ENCODE assay signal across 12 cellular contexts in genomic region chr10:122282909-122283308, GRCh38. TPM values are rescaled to one million over a fixed set of nuclear protein-coding genes. Genes with fewer than 3 reads are reported as not detected.
"Had no signal": no experiment of that assay in that cellular context is flagged by ENCODE, and none has a peak within 500 bp of the region (broad histone marks: within the 10 kb centered on the region; RNA-seq: fewer than 3 reads in every experiment).

No MANE protein-coding gene starts in this region.

- H3K27ac ChIP-seq: esophagus muscularis mucosa, left lung, ovary had no signal

- H3K27me3 ChIP-seq: esophagus muscularis mucosa, ovary had no signal

- DNase-seq: activated CD4-positive, alpha-beta T cell treated with anti-CD3 and anti-CD28 coated beads for 1 hour; activated CD4-positive, alpha-beta T cell treated with anti-CD3 and anti-CD28 coated beads, Interleukin-2, amount 50 U/mL, for 48 hours; activated CD8-positive, alpha-beta memory T cell treated with anti-CD3 and anti-CD28 coated beads, Interleukin-2, amount 10 ng/mL, durations not matched to agents 7 days and 5 days; activated gamma-delta T cell; activated naive CD8-positive, alpha-beta T cell treated with anti-CD3 and anti-CD28 coated beads for 36 hours; activated T-cell treated with anti-CD3 and anti-CD28 coated beads, Interleukin-2, amount 50 U/mL, for 24 hours; ovary; small intestine had no signal

- FAIRE-seq: small intestine had no signal

- ATAC-seq: activated CD8-positive, alpha-beta memory T cell treated with anti-CD3 and anti-CD28 coated beads, Interleukin-2, amount 10 ng/mL, durations not matched to agents 7 days and 5 days; left lung had no signal

- H3K9me3 ChIP-seq: esophagus muscularis mucosa, left lung, ovary had no signal

- H3K36me3 ChIP-seq: esophagus muscularis mucosa, left lung, ovary had no signal

- H3K4me3 ChIP-seq: esophagus muscularis mucosa, left lung, ovary had no signal

RNA-seq across cellular contexts. Expression of gene BTBD16, which starts 11.8 kb away (rescaled TPM):
- total RNA-seq: activated CD8-positive, alpha-beta memory T cell treated with anti-CD3 and anti-CD28 coated beads, Interleukin-2, amount 10 ng/mL, durations not matched to agents 7 days and 5 days; activated naive CD8-positive, alpha-beta T cell treated with anti-CD3 and anti-CD28 coated beads for 36 hours; fibroblast of villous mesenchyme; T-helper 2 cell treated with Interferon-gamma antibody and Interleukin-4, amounts not matched to agents 100 ng/mL and 5 ng/mL, for 36 hours had no signal
